7 cellular contexts compared by ENCODE assay signal in genomic region chr6:32973934-32974333, GRCh38. TPM values are rescaled to one million over a fixed set of nuclear protein-coding genes. Genes with fewer than 3 reads are reported as not detected.
DNase-seq lines count a peak whose midpoint lies in the region; ATAC-seq, FAIRE-seq and TF ChIP-seq lines count a peak whose summit lies in the region.
"Had no signal": no experiment of that assay in that cellular context is flagged by ENCODE, and none has a peak within 500 bp of the region (broad histone marks: within the 10 kb centered on the region; RNA-seq: fewer than 3 reads in every experiment).

No MANE protein-coding gene starts in this region.

- TF ChIP-seq POLR2A in HepG2 (IDR thresholded peaks at IDR 0.05; ENCODE audit: insufficient read depth in 1 of 2, low read depth in 2 of 2, low read length in 2 of 2) = no peak; a peak in 1 of 4 replicates

- peaks cover 88% of the 10 kb centered on the region for H3K36me3 Mint-ChIP-seq in activated CD4-positive, alpha-beta T cell treated with anti-CD3 and anti-CD28 coated beads, Interleukin-2, amount 10 ng/mL, durations not matched to agents 7 days and 5 days (ENCODE audit: low read depth)
- H3K36me3 Mint-ChIP-seq in activated CD8-positive, alpha-beta T cell treated with anti-CD3 and anti-CD28 coated beads, Interleukin-2, amount 10 ng/mL, durations not matched to agents 7 days and 5 days (ENCODE audit: low read depth) = peaks cover 96% of the 10 kb centered on the region

- peak overlapping the region; percentile 99 for H3K27ac Mint-ChIP-seq in activated CD4-positive, alpha-beta T cell treated with anti-CD3 and anti-CD28 coated beads, Interleukin-2, amount 10 ng/mL, durations not matched to agents 7 days and 5 days
- H3K27ac Mint-ChIP-seq in activated CD8-positive, alpha-beta T cell treated with anti-CD3 and anti-CD28 coated beads, Interleukin-2, amount 10 ng/mL, durations not matched to agents 7 days and 5 days = peak overlapping the region; percentile 98

- peak overlapping the region; percentile 89 for H3K4me3 Mint-ChIP-seq in activated CD4-positive, alpha-beta T cell treated with anti-CD3 and anti-CD28 coated beads, Interleukin-2, amount 10 ng/mL, durations not matched to agents 7 days and 5 days
- peak overlapping the region; percentile 96 for H3K4me3 Mint-ChIP-seq in activated CD8-positive, alpha-beta T cell treated with anti-CD3 and anti-CD28 coated beads, Interleukin-2, amount 10 ng/mL, durations not matched to agents 7 days and 5 days

- H3K9ac ChIP-seq in HepG2 (ENCODE audit: insufficient read depth, low read depth, low read length) = peak overlapping the region; percentile 90

- peak; percentile 66 for FAIRE-seq in HepG2 (lab: Jason Lieb, UNC)
- FAIRE-seq: GM18507 had no signal

- no peak for TF ChIP-seq CTCF in HepG2 (CRISPR knock-in tag; IDR thresholded peaks at IDR 0.05)

- intact Hi-C loops in HepG2 (cut with micrococcal nuclease; ENCODE audit: unreplicated experiment) = loop anchor here (5.0 kb wide), 1 partner anchor 223 kb away; no protein-coding TSS in a partner anchor

- peaks cover 0 to 4% of the 10 kb centered on the region in 2 experiments; a peak in 1 of 5 replicates for H3K27me3 ChIP-seq in HepG2 (ENCODE audit: control insufficient read depth in 1 of 2, insufficient read depth in 2 of 2, low read length in 2 of 2)

- peak overlapping the region; percentile 97 for H3K4me2 ChIP-seq in HepG2 (ENCODE audit: low read depth, low read length)

- no peak for TF ChIP-seq RAD21 in HepG2 (CRISPR knock-in tag; IDR thresholded peaks at IDR 0.05)

- H3K9me3 ChIP-seq in HepG2 (ENCODE audit: low read length) = no peaks in the 10 kb centered on the region

- H3K9me3 Mint-ChIP-seq in activated CD4-positive, alpha-beta T cell treated with anti-CD3 and anti-CD28 coated beads, Interleukin-2, amount 10 ng/mL, durations not matched to agents 7 days and 5 days = no peaks in the 10 kb centered on the region
- H3K9me3 Mint-ChIP-seq in activated CD8-positive, alpha-beta T cell treated with anti-CD3 and anti-CD28 coated beads, Interleukin-2, amount 10 ng/mL, durations not matched to agents 7 days and 5 days (ENCODE audit: insufficient read depth) = no peaks in the 10 kb centered on the region

- POLR2A ChIA-PET in activated CD4-positive, alpha-beta T cell treated with anti-CD3 and anti-CD28 coated beads, Interleukin-2, amount 10 ng/mL, durations not matched to agents 7 days and 5 days (lab: Charles Lee) = interaction anchor here (0.9 to 1.8 kb wide), 4 partner anchors 11 to 275 kb away, joined by 3 to 5 read pairs (median 4); partner anchors contain the start of genes PSMB9 and TAP1
- POLR2A ChIA-PET in activated CD8-positive, alpha-beta T cell treated with anti-CD3 and anti-CD28 coated beads, Interleukin-2, amount 10 ng/mL, durations not matched to agents 7 days and 5 days (lab: Charles Lee) = interaction anchor here (0.7 to 10.6 kb wide), 19 partner anchors 10 to 339 kb away, joined by 3 to 381 read pairs (median 21); partner anchors contain the start of genes HLA-DMA, HLA-DMB, PSMB8 and PSMB9
- POLR2A ChIA-PET in HepG2 (lab: Yijun Ruan, JAX) = interaction anchor here (0.7 to 10.5 kb wide), 7 partner anchors 8 to 275 kb away, joined by 3 to 305 read pairs (median 56); partner anchors contain the start of genes HLA-DMA, HLA-DMB, PSMB9 and TAP1

- CTCF ChIA-PET in activated CD4-positive, alpha-beta T cell treated with anti-CD3 and anti-CD28 coated beads, Interleukin-2, amount 10 ng/mL, durations not matched to agents 7 days and 5 days (lab: Charles Lee) = interaction anchor here (0.7 to 11.4 kb wide), 8 partner anchors 12 to 1237 kb away, joined by 3 to 130 read pairs (median 4); partner anchors contain the start of genes PSMB9, TAP1 and TAP2
- CTCF ChIA-PET in activated CD8-positive, alpha-beta T cell treated with anti-CD3 and anti-CD28 coated beads, Interleukin-2, amount 10 ng/mL, durations not matched to agents 7 days and 5 days (lab: Charles Lee) = interaction anchor here (1.1 to 15.9 kb wide), 11 partner anchors 11 to 135 kb away, joined by 4 to 442 read pairs (median 14); partner anchors contain the start of genes HLA-DMA, PSMB8 and TAP2
- CTCF ChIA-PET in HepG2 (lab: Yijun Ruan, JAX; ENCODE audit: low intra/inter-chr PET ratio, low total read pairs) = no interaction called here

- H2AFZ ChIP-seq in HepG2 (ENCODE audit: low read length) = no peak overlapping the region

- peaks cover 69% of the 10 kb centered on the region for H4K20me1 ChIP-seq in HepG2 (ENCODE audit: insufficient read depth, low read length)

- H3K4me1 ChIP-seq in HepG2 (ENCODE audit: insufficient read depth, low read length) = peaks cover 59% of the 10 kb centered on the region

- no peak for TF ChIP-seq EP300 in HepG2 (IDR thresholded peaks at IDR 0.05; ENCODE audit: low read depth in 2 of 2, low read length in 2 of 2)
- no peak for TF ChIP-seq EP300 in HepG2 (CRISPR knock-in tag; IDR thresholded peaks at IDR 0.05; ENCODE audit: borderline replicate concordance)

- H3K79me2 ChIP-seq in HepG2 (ENCODE audit: insufficient read depth, low read length) = peaks cover 81% of the 10 kb centered on the region

- H3K27me3 Mint-ChIP-seq in activated CD4-positive, alpha-beta T cell treated with anti-CD3 and anti-CD28 coated beads, Interleukin-2, amount 10 ng/mL, durations not matched to agents 7 days and 5 days = no peaks in the 10 kb centered on the region
- H3K27me3 Mint-ChIP-seq in activated CD8-positive, alpha-beta T cell treated with anti-CD3 and anti-CD28 coated beads, Interleukin-2, amount 10 ng/mL, durations not matched to agents 7 days and 5 days (ENCODE audit: low read depth) = no peaks in the 10 kb centered on the region

- BruUV-seq in HepG2 (replicated peaks; lab: Mats Ljungman, UMichigan) = no TSS peak

- DNase-seq in activated CD4-positive, alpha-beta T cell treated with anti-CD3 and anti-CD28 coated beads, Interleukin-2, amount 10 ng/mL, durations not matched to agents 7 days and 5 days = peak; percentile 66
- DNase-seq in activated CD4-positive, alpha-beta T cell treated with anti-CD3 and anti-CD28 coated beads, Interleukin-2, amount 50 U/mL, for 1 hour = no peak
- peak; percentile 69 for DNase-seq in activated CD8-positive, alpha-beta T cell treated with anti-CD3 and anti-CD28 coated beads, Interleukin-2, amount 10 ng/mL, durations not matched to agents 7 days and 5 days
- no peak for DNase-seq in HepG2 (ENCODE audit: low spot score)

- WGBS in HepG2 (ENCODE audit: low lambda C conversion rate) = 2% methylated on average over 4 of the region's 4 CpGs

- peak overlapping the region; percentile 90 to 98 (median 95) for H3K4me3 ChIP-seq in HepG2 (replicated peaks in 1 of 3; ENCODE audit: insufficient read depth in 1 of 3, low read depth in 2 of 3, low read length in 3 of 3)

- H3K27ac ChIP-seq in HepG2 (ENCODE audit: extremely low read length, insufficient read depth, low read length) = no peak overlapping the region

- ATAC-seq in activated CD8-positive, alpha-beta T cell treated with anti-CD3 and anti-CD28 coated beads, Interleukin-2, amount 10 ng/mL, durations not matched to agents 7 days and 5 days = no peak
- no peak for ATAC-seq in HepG2
- ATAC-seq in HG03565 (IDR thresholded peaks at IDR 0.05; ENCODE audit: unreplicated experiment) = no peak
- no peak for ATAC-seq in HG03097 (IDR thresholded peaks at IDR 0.05; ENCODE audit: low FRiP score, unreplicated experiment)

- in situ Hi-C loops in HepG2 (cut with HindIII; ENCODE audit: extremely low pct_ligation_motif_present, low pct_unique_long_range_greater_than_20kb) = loop anchor here (5.0 to 25.0 kb wide), 2 partner anchors 782 to 1062 kb away; partner anchors contain the start of genes GPSM3, PBX2 and ZBTB12

- H3K36me3 ChIP-seq in HepG2 (replicated peaks in 1 of 2; ENCODE audit: control insufficient read depth in 1 of 2, insufficient read depth in 2 of 2, low read length in 2 of 2) = peaks cover 38 to 66% of the 10 kb centered on the region in 2 experiments

- peaks cover 38% of the 10 kb centered on the region for H3K4me1 Mint-ChIP-seq in activated CD4-positive, alpha-beta T cell treated with anti-CD3 and anti-CD28 coated beads, Interleukin-2, amount 10 ng/mL, durations not matched to agents 7 days and 5 days
- peaks cover 37% of the 10 kb centered on the region for H3K4me1 Mint-ChIP-seq in activated CD8-positive, alpha-beta T cell treated with anti-CD3 and anti-CD28 coated beads, Interleukin-2, amount 10 ng/mL, durations not matched to agents 7 days and 5 days (ENCODE audit: low read depth)

RNA-seq across cellular contexts. Expression of gene BRD2, which starts 5.5 kb away (rescaled TPM):
- total RNA-seq in activated CD4-positive, alpha-beta T cell treated with anti-CD3 and anti-CD28 coated beads, Interleukin-2, amount 10 ng/mL, durations not matched to agents 7 days and 5 days = 100 to 1,000 TPM; 334 to 383 TPM
- total RNA-seq in activated CD8-positive, alpha-beta T cell treated with anti-CD3 and anti-CD28 coated beads, Interleukin-2, amount 10 ng/mL, durations not matched to agents 7 days and 5 days = 100 to 1,000 TPM; 299 to 313 TPM
- total RNA-seq in HepG2 (2016; rRNA removed; fragmentation: Illumina TruSeq; extraction: Trizol) = 71.5 and 143 TPM in 2 replicates
- 57.3 and 65.0 TPM in 2 replicates for total RNA-seq in HepG2 (2016; cell fraction: cytosol; rRNA removed; fragmentation: Illumina TruSeq; extraction: Trizol; ENCODE audit: low read depth)
- 67.2 and 139 TPM in 2 replicates for total RNA-seq in HepG2 (2016; cell fraction: insoluble cytoplasmic fraction; rRNA removed; fragmentation: Illumina TruSeq; extraction: Trizol)
- total RNA-seq in HepG2 (2016; cell fraction: membrane; rRNA removed; fragmentation: Illumina TruSeq; extraction: Trizol) = 98.6 and 98.8 TPM in 2 replicates
- total RNA-seq in HepG2 (2016; cell fraction: nucleus; rRNA removed; fragmentation: Illumina TruSeq; extraction: Trizol) = 221 and 247 TPM in 2 replicates
- 194 and 202 TPM in 2 replicates for polyA plus RNA-seq in HepG2 (2011; rRNA removed)
- polyA plus RNA-seq in HepG2 (2011; cell fraction: cytosol; rRNA removed) = 75.6 and 93.5 TPM in 2 replicates
- polyA plus RNA-seq in HepG2 (2011; cell fraction: nucleus; rRNA removed) = 401 and 432 TPM in 2 replicates
- 149 and 160 TPM in 2 replicates for polyA plus RNA-seq in HepG2 (2012)
- polyA plus RNA-seq in HepG2 (2016; cell fraction: cytosol; fragmentation: Illumina TruSeq; extraction: Trizol; ENCODE audit: low read depth) = 30.1 and 33.2 TPM in 2 replicates
- 94.6 and 114 TPM in 2 replicates for polyA plus RNA-seq in HepG2 (2016; cell fraction: insoluble cytoplasmic fraction; fragmentation: Illumina TruSeq; extraction: Trizol; ENCODE audit: low read depth)
- 58.5 and 64.6 TPM in 2 replicates for polyA plus RNA-seq in HepG2 (2016; cell fraction: membrane; fragmentation: Illumina TruSeq; extraction: Trizol; ENCODE audit: low read depth)
- 653 and 682 TPM in 2 replicates for polyA plus RNA-seq in HepG2 (2016; cell fraction: nucleus; fragmentation: Illumina TruSeq; extraction: Trizol; ENCODE audit: insufficient read depth, low read depth)
- polyA minus RNA-seq in HepG2 (2011; rRNA and poly(A)+ RNA removed; ENCODE audit: low replicate concordance) = 126 and 157 TPM in 2 replicates
- polyA minus RNA-seq in HepG2 (2011; cell fraction: cytosol; rRNA and poly(A)+ RNA removed) = 43.6 and 49.2 TPM in 2 replicates
- 223 and 377 TPM in 2 replicates for polyA minus RNA-seq in HepG2 (2011; cell fraction: nucleus; rRNA and poly(A)+ RNA removed)

RNA-seq across cellular contexts. Expression of gene HLA-DMA, which starts 21.0 kb away (rescaled TPM):
- total RNA-seq in activated CD4-positive, alpha-beta T cell treated with anti-CD3 and anti-CD28 coated beads, Interleukin-2, amount 10 ng/mL, durations not matched to agents 7 days and 5 days = 10 to 100 TPM; 24.0 to 26.8 TPM
- 10 to 100 TPM; 28.6 to 30.5 TPM for total RNA-seq in activated CD8-positive, alpha-beta T cell treated with anti-CD3 and anti-CD28 coated beads, Interleukin-2, amount 10 ng/mL, durations not matched to agents 7 days and 5 days
- 0.71 and 1.3 TPM in 2 replicates for total RNA-seq in HepG2 (2016; rRNA removed; fragmentation: Illumina TruSeq; extraction: Trizol)
- total RNA-seq in HepG2 (2016; cell fraction: cytosol; rRNA removed; fragmentation: Illumina TruSeq; extraction: Trizol; ENCODE audit: low read depth) = 0.53 and 0.61 TPM in 2 replicates
- total RNA-seq in HepG2 (2016; cell fraction: insoluble cytoplasmic fraction; rRNA removed; fragmentation: Illumina TruSeq; extraction: Trizol) = 0.82 and 1.2 TPM in 2 replicates
- 0.46 and 0.76 TPM in 2 replicates for total RNA-seq in HepG2 (2016; cell fraction: membrane; rRNA removed; fragmentation: Illumina TruSeq; extraction: Trizol)
- 0.78 and 0.85 TPM in 2 replicates for total RNA-seq in HepG2 (2016; cell fraction: nucleus; rRNA removed; fragmentation: Illumina TruSeq; extraction: Trizol)
- polyA plus RNA-seq in HepG2 (2011; rRNA removed) = 0.70 and 1.7 TPM in 2 replicates
- 0.59 and 1.2 TPM in 2 replicates for polyA plus RNA-seq in HepG2 (2011; cell fraction: cytosol; rRNA removed)
- 3.1 and 3.3 TPM in 2 replicates for polyA plus RNA-seq in HepG2 (2011; cell fraction: nucleus; rRNA removed)
- polyA plus RNA-seq in HepG2 (2012) = 1.6 and 1.7 TPM in 2 replicates
- polyA plus RNA-seq in HepG2 (2016; cell fraction: cytosol; fragmentation: Illumina TruSeq; extraction: Trizol; ENCODE audit: low read depth) = 0.12 and 0.36 TPM in 2 replicates
- polyA plus RNA-seq in HepG2 (2016; cell fraction: insoluble cytoplasmic fraction; fragmentation: Illumina TruSeq; extraction: Trizol; ENCODE audit: low read depth) = 0.62 and 0.68 TPM in 2 replicates
- polyA plus RNA-seq in HepG2 (2016; cell fraction: membrane; fragmentation: Illumina TruSeq; extraction: Trizol; ENCODE audit: low read depth) = 0.63 and 0.96 TPM in 2 replicates
- polyA plus RNA-seq in HepG2 (2016; cell fraction: nucleus; fragmentation: Illumina TruSeq; extraction: Trizol; ENCODE audit: insufficient read depth, low read depth) = 2.9 and 4.5 TPM in 2 replicates
- polyA minus RNA-seq in HepG2 (2011; rRNA and poly(A)+ RNA removed; ENCODE audit: low replicate concordance) = 1.2 and 1.9 TPM in 2 replicates
- polyA minus RNA-seq in HepG2 (2011; cell fraction: cytosol; rRNA and poly(A)+ RNA removed) = not detected in 2 replicates
- 1.7 and 2.3 TPM in 2 replicates for polyA minus RNA-seq in HepG2 (2011; cell fraction: nucleus; rRNA and poly(A)+ RNA removed)

RNA-seq across cellular contexts. Expression of gene HLA-DMB, which starts 33.1 kb away (rescaled TPM):
- 1 to 10 TPM; 8.1 to 8.5 TPM for total RNA-seq in activated CD4-positive, alpha-beta T cell treated with anti-CD3 and anti-CD28 coated beads, Interleukin-2, amount 10 ng/mL, durations not matched to agents 7 days and 5 days
- 10 to 100 TPM; 14.4 to 14.7 TPM for total RNA-seq in activated CD8-positive, alpha-beta T cell treated with anti-CD3 and anti-CD28 coated beads, Interleukin-2, amount 10 ng/mL, durations not matched to agents 7 days and 5 days
- not detected in 2 replicates for total RNA-seq in HepG2 (2016; rRNA removed; fragmentation: Illumina TruSeq; extraction: Trizol)
- total RNA-seq in HepG2 (2016; cell fraction: cytosol; rRNA removed; fragmentation: Illumina TruSeq; extraction: Trizol; ENCODE audit: low read depth) = not detected in 2 replicates
- not detected in 2 replicates for total RNA-seq in HepG2 (2016; cell fraction: insoluble cytoplasmic fraction; rRNA removed; fragmentation: Illumina TruSeq; extraction: Trizol)
- not detected in 2 replicates for total RNA-seq in HepG2 (2016; cell fraction: membrane; rRNA removed; fragmentation: Illumina TruSeq; extraction: Trizol)
- total RNA-seq in HepG2 (2016; cell fraction: nucleus; rRNA removed; fragmentation: Illumina TruSeq; extraction: Trizol) = not detected in 2 replicates
- polyA plus RNA-seq in HepG2 (2011; rRNA removed) = not detected in 2 replicates
- polyA plus RNA-seq in HepG2 (2011; cell fraction: cytosol; rRNA removed) = not detected in 2 replicates
- polyA plus RNA-seq in HepG2 (2011; cell fraction: nucleus; rRNA removed) = 0.09 TPM in 1 of 2 replicates, not detected in the other
- polyA plus RNA-seq in HepG2 (2012) = not detected in 2 replicates
- not detected in 2 replicates for polyA plus RNA-seq in HepG2 (2016; cell fraction: cytosol; fragmentation: Illumina TruSeq; extraction: Trizol; ENCODE audit: low read depth)
- not detected in 2 replicates for polyA plus RNA-seq in HepG2 (2016; cell fraction: insoluble cytoplasmic fraction; fragmentation: Illumina TruSeq; extraction: Trizol; ENCODE audit: low read depth)
- not detected in 2 replicates for polyA plus RNA-seq in HepG2 (2016; cell fraction: membrane; fragmentation: Illumina TruSeq; extraction: Trizol; ENCODE audit: low read depth)
- not detected in 2 replicates for polyA plus RNA-seq in HepG2 (2016; cell fraction: nucleus; fragmentation: Illumina TruSeq; extraction: Trizol; ENCODE audit: insufficient read depth, low read depth)
- not detected in 2 replicates for polyA minus RNA-seq in HepG2 (2011; rRNA and poly(A)+ RNA removed; ENCODE audit: low replicate concordance)
- not detected in 2 replicates for polyA minus RNA-seq in HepG2 (2011; cell fraction: cytosol; rRNA and poly(A)+ RNA removed)
- not detected in 2 replicates for polyA minus RNA-seq in HepG2 (2011; cell fraction: nucleus; rRNA and poly(A)+ RNA removed)

RNA-seq across cellular contexts. Expression of gene HLA-DOA, which starts 35.5 kb away (rescaled TPM):
- total RNA-seq in activated CD4-positive, alpha-beta T cell treated with anti-CD3 and anti-CD28 coated beads, Interleukin-2, amount 10 ng/mL, durations not matched to agents 7 days and 5 days = 1 to 10 TPM; 1.5 to 1.6 TPM
- total RNA-seq in activated CD8-positive, alpha-beta T cell treated with anti-CD3 and anti-CD28 coated beads, Interleukin-2, amount 10 ng/mL, durations not matched to agents 7 days and 5 days = 1 to 10 TPM; 3.3 to 4.2 TPM
- 0.07 and 0.09 TPM in 2 replicates for total RNA-seq in HepG2 (2016; rRNA removed; fragmentation: Illumina TruSeq; extraction: Trizol)
- total RNA-seq in HepG2 (2016; cell fraction: cytosol; rRNA removed; fragmentation: Illumina TruSeq; extraction: Trizol; ENCODE audit: low read depth) = not detected in 2 replicates
- total RNA-seq in HepG2 (2016; cell fraction: insoluble cytoplasmic fraction; rRNA removed; fragmentation: Illumina TruSeq; extraction: Trizol) = 0.04 TPM in 1 of 2 replicates, not detected in the other
- 0.06 TPM in 1 of 2 replicates, not detected in the other for total RNA-seq in HepG2 (2016; cell fraction: membrane; rRNA removed; fragmentation: Illumina TruSeq; extraction: Trizol)
- total RNA-seq in HepG2 (2016; cell fraction: nucleus; rRNA removed; fragmentation: Illumina TruSeq; extraction: Trizol) = 0.09 TPM in 1 of 2 replicates, not detected in the other
- polyA plus RNA-seq in HepG2 (2011; rRNA removed) = 0.03 TPM in 1 of 2 replicates, not detected in the other
- 0.04 TPM in 1 of 2 replicates, not detected in the other for polyA plus RNA-seq in HepG2 (2011; cell fraction: cytosol; rRNA removed)
- polyA plus RNA-seq in HepG2 (2011; cell fraction: nucleus; rRNA removed) = not detected in 2 replicates
- polyA plus RNA-seq in HepG2 (2012) = not detected in 2 replicates
- polyA plus RNA-seq in HepG2 (2016; cell fraction: cytosol; fragmentation: Illumina TruSeq; extraction: Trizol; ENCODE audit: low read depth) = not detected in 2 replicates
- polyA plus RNA-seq in HepG2 (2016; cell fraction: insoluble cytoplasmic fraction; fragmentation: Illumina TruSeq; extraction: Trizol; ENCODE audit: low read depth) = 0.07 TPM in 1 of 2 replicates, not detected in the other
- not detected in 2 replicates for polyA plus RNA-seq in HepG2 (2016; cell fraction: membrane; fragmentation: Illumina TruSeq; extraction: Trizol; ENCODE audit: low read depth)
- 0.63 TPM in 1 of 2 replicates, not detected in the other for polyA plus RNA-seq in HepG2 (2016; cell fraction: nucleus; fragmentation: Illumina TruSeq; extraction: Trizol; ENCODE audit: insufficient read depth, low read depth)
- polyA minus RNA-seq in HepG2 (2011; rRNA and poly(A)+ RNA removed; ENCODE audit: low replicate concordance) = 0.30 TPM in 1 of 2 replicates, not detected in the other
- not detected in 2 replicates for polyA minus RNA-seq in HepG2 (2011; cell fraction: cytosol; rRNA and poly(A)+ RNA removed)
- polyA minus RNA-seq in HepG2 (2011; cell fraction: nucleus; rRNA and poly(A)+ RNA removed) = not detected in 2 replicates

Comparison
In these comparisons a context has a peak if more than half of its experiments do, and no peak if none do; other contexts are left out.
1. DNase-seq: peak in activated CD4-positive, alpha-beta T cell treated with anti-CD3 and anti-CD28 coated beads, Interleukin-2, amount 10 ng/mL, durations not matched to agents 7 days and 5 days (single experiment) and activated CD8-positive, alpha-beta T cell treated with anti-CD3 and anti-CD28 coated beads, Interleukin-2, amount 10 ng/mL, durations not matched to agents 7 days and 5 days (single experiment); none in activated CD4-positive, alpha-beta T cell treated with anti-CD3 and anti-CD28 coated beads, Interleukin-2, amount 50 U/mL, for 1 hour (single experiment) and HepG2 (single experiment).
2. RNA of gene HLA-DMA, which starts 21.0 kb away (total RNA-seq): 28.6 to 30.5 TPM in activated CD8-positive, alpha-beta T cell treated with anti-CD3 and anti-CD28 coated beads, Interleukin-2, amount 10 ng/mL, durations not matched to agents 7 days and 5 days and 24.0 to 26.8 TPM in activated CD4-positive, alpha-beta T cell treated with anti-CD3 and anti-CD28 coated beads, Interleukin-2, amount 10 ng/mL, durations not matched to agents 7 days and 5 days; 0.46 to 1.3 TPM in HepG2; every median in the first group is over 10 times any median in the second.